17 cellular contexts compared by ENCODE assay signal in the genomic region with DNA sequence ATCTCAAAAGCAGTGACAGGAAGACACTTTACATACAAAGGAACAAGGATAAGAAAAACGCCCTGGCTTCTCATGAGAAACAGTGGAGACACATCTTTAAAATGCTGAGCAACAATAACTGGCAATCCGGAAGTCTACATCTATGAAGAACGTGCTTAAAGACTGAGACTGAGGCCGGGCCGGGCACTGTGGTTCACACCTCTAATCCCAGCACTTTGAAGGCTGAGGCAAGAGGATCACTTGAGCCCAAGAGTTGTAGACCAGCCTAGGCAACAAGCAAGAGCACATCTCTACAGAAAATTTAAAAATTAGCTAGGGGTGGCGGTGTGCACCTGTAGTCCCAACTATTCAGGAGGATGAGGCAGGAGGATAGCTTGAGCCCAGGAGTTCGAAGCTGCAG. TPM values are rescaled to one million over a fixed set of nuclear protein-coding genes. Genes with fewer than 3 reads are reported as not detected.
A peak's percentile ranks its signal among the peaks of the same experiment; 100 is the strongest.
DNase-seq lines count a peak whose midpoint lies in the region; ATAC-seq and TF ChIP-seq lines count a peak whose summit lies in the region.
"Had no signal": no experiment of that assay in that cellular context is flagged by ENCODE, and none has a peak within 500 bp of the region (broad histone marks: within the 10 kb centered on the region; RNA-seq: fewer than 3 reads in every experiment).

No MANE protein-coding gene starts in this region.

- ATAC-seq in HG03139 (IDR thresholded peaks at IDR 0.05; ENCODE audit: unreplicated experiment), result no peak
- ATAC-seq: A549; CD8-positive, alpha-beta T cell had no signal

- H3K27ac Mint-ChIP-seq in T-helper 2 cell treated with Interferon-gamma antibody and Interleukin-4, amounts not matched to agents 5 μg/mL and 100 μg/mL, for 36 hours, result no peak overlapping the region
- no peak overlapping the region for H3K27ac Mint-ChIP-seq in osteocyte (ENCODE audit: unreplicated experiment)
- H3K27ac Mint-ChIP-seq: B cell; CD4-positive, alpha-beta T cell; CD8-positive, alpha-beta T cell had no signal

- no peaks in the 10 kb centered on the region for H3K36me3 Mint-ChIP-seq in T-helper 2 cell treated with Interferon-gamma antibody and Interleukin-4, amounts not matched to agents 5 μg/mL and 100 μg/mL, for 36 hours (ENCODE audit: low read depth)
- H3K36me3 Mint-ChIP-seq in osteocyte (ENCODE audit: unreplicated experiment), result no peaks in the 10 kb centered on the region
- H3K36me3 Mint-ChIP-seq: CD8-positive, alpha-beta T cell had no signal

- DNase-seq in T-helper 2 cell treated with Interferon-gamma antibody and Interleukin-4, amounts not matched to agents 5 μg/mL and 100 μg/mL, for 36 hours (ENCODE audit: low spot score), result peak; percentile 0
- DNase-seq in T-helper 2 cell (no peak), osteocyte (ENCODE audit: extremely low spot score, unreplicated experiment) (peak; percentile 56), NCI-H187 treated with DMSO at 0.1 percent for 48 hours (lab: John Stamatoyannopoulos, UW) (no peak)
- peak; percentile 27 for DNase-seq in activated effector memory CD4-positive, alpha-beta T cell treated with anti-CD3 and anti-CD28 coated beads, Interleukin-2, amount 50 U/mL, for 16 hours
- DNase-seq in activated effector memory CD4-positive, alpha-beta T cell treated with Interleukin-2 at 50 U/mL for 16 hours, result no peak
- DNase-seq: AML-193; Caco-2; Calu3; CD4-positive, alpha-beta T cell; DMS79 treated with DMSO at 0.1 percent for 48 hours; GF-D8 had no signal

- no peak for TF ChIP-seq CTCF in osteocyte (IDR thresholded peaks at IDR 0.05)

- peaks cover 8% of the 10 kb centered on the region for H3K4me1 Mint-ChIP-seq in T-helper 2 cell treated with Interferon-gamma antibody and Interleukin-4, amounts not matched to agents 5 μg/mL and 100 μg/mL, for 36 hours (ENCODE audit: low read depth)
- H3K4me1 Mint-ChIP-seq in osteocyte (ENCODE audit: unreplicated experiment), result peaks cover 15% of the 10 kb centered on the region
- H3K4me1 Mint-ChIP-seq: B cell had no signal

- no peak overlapping the region for H3K4me3 Mint-ChIP-seq in T-helper 2 cell treated with Interferon-gamma antibody and Interleukin-4, amounts not matched to agents 5 μg/mL and 100 μg/mL, for 36 hours
- no peak overlapping the region for H3K4me3 Mint-ChIP-seq in osteocyte (ENCODE audit: unreplicated experiment)
- H3K4me3 Mint-ChIP-seq: B cell; CD4-positive, alpha-beta T cell; CD8-positive, alpha-beta T cell had no signal

- no peaks in the 10 kb centered on the region for H3K9me3 Mint-ChIP-seq in T-helper 2 cell treated with Interferon-gamma antibody and Interleukin-4, amounts not matched to agents 5 μg/mL and 100 μg/mL, for 36 hours
- H3K9me3 Mint-ChIP-seq in osteocyte (ENCODE audit: unreplicated experiment), result no peaks in the 10 kb centered on the region
- H3K9me3 Mint-ChIP-seq: CD4-positive, alpha-beta T cell; CD8-positive, alpha-beta T cell had no signal

- peaks cover 17% of the 10 kb centered on the region for H3K27me3 Mint-ChIP-seq in T-helper 2 cell treated with Interferon-gamma antibody and Interleukin-4, amounts not matched to agents 5 μg/mL and 100 μg/mL, for 36 hours (ENCODE audit: low read depth)
- peaks cover 81% of the 10 kb centered on the region for H3K27me3 Mint-ChIP-seq in osteocyte (ENCODE audit: unreplicated experiment)

RNA-seq across cellular contexts. Expression of a gene that starts 2.1 kb away (rescaled TPM):
- total RNA-seq in osteocyte, result not detected in 2 replicates
- total RNA-seq: A172; B cell; Caco-2; Calu3; CD4-positive, alpha-beta T cell; CD8-positive, alpha-beta T cell had no signal

RNA-seq across cellular contexts. Expression of a gene that starts 12.9 kb away (rescaled TPM):
- not detected in 2 replicates for total RNA-seq in osteocyte
- total RNA-seq: A172; B cell; Caco-2; Calu3; CD4-positive, alpha-beta T cell; CD8-positive, alpha-beta T cell had no signal

RNA-seq across cellular contexts. Expression of a gene that starts 17.4 kb away (rescaled TPM):
- not detected in 2 replicates for total RNA-seq in osteocyte
- total RNA-seq: A172; B cell; Caco-2; Calu3; CD4-positive, alpha-beta T cell; CD8-positive, alpha-beta T cell had no signal

RNA-seq across cellular contexts. Expression of a gene that starts 26.3 kb away (rescaled TPM):
- not detected in 2 replicates for total RNA-seq in osteocyte
- total RNA-seq: A172; B cell; Caco-2; Calu3; CD4-positive, alpha-beta T cell had no signal

RNA-seq across cellular contexts. Expression of a gene that starts 27.3 kb away (rescaled TPM):
- total RNA-seq in osteocyte, result not detected in 2 replicates
- total RNA-seq: A172; B cell; Calu3; CD4-positive, alpha-beta T cell; CD8-positive, alpha-beta T cell had no signal

Comparison
In these comparisons a context has a peak if more than half of its experiments do, and no peak if none do; other contexts are left out.
1. DNase-seq: peak in T-helper 2 cell treated with Interferon-gamma antibody and Interleukin-4, amounts not matched to agents 5 μg/mL and 100 μg/mL, for 36 hours (single experiment), activated effector memory CD4-positive, alpha-beta T cell treated with anti-CD3 and anti-CD28 coated beads, Interleukin-2, amount 50 U/mL, for 16 hours (single experiment) and osteocyte (single experiment); none in T-helper 2 cell (0 of 5), activated effector memory CD4-positive, alpha-beta T cell treated with Interleukin-2 at 50 U/mL for 16 hours (single experiment) and NCI-H187 treated with DMSO at 0.1 percent for 48 hours (single experiment).